16 cellular contexts compared by ENCODE assay signal in genomic region chr1:228987736-228988506, GRCh38.
DNase-seq lines count a peak whose midpoint lies in the region; ATAC-seq and TF ChIP-seq lines count a peak whose summit lies in the region.
"Had no signal": no experiment of that assay in that cellular context is flagged by ENCODE, and none has a peak within 500 bp of the region (broad histone marks: within the 10 kb centered on the region; RNA-seq: fewer than 3 reads in every experiment).

No MANE protein-coding gene starts in this region.

- DNase-seq in GM23338 (ENCODE audit: low spot score) = no peak
- peak; percentile 98 for DNase-seq in NCI-H1694 treated with DMSO at 0.1 percent for 48 hours (lab: John Stamatoyannopoulos, UW)
- peak; percentile 43 for DNase-seq in left lobe of liver (ENCODE audit: low spot score)
- DNase-seq in posterior vena cava (ENCODE audit: low spot score) = peak; percentile 70
- DNase-seq in glutamatergic neuron = no peak
- DNase-seq in hepatocyte (ENCODE audit: low spot score) = no peak
- no peak for DNase-seq in DMS153 treated with DMSO at 0.1 percent for 48 hours (lab: John Stamatoyannopoulos, UW; ENCODE audit: unreplicated experiment)
- DNase-seq in NAMALWA (ENCODE audit: low spot score) = no peak
- DNase-seq: CD4-positive, CD25-positive, alpha-beta regulatory T cell; DMS79; KG1; NCI-H187 treated with DMSO at 0.1 percent for 48 hours; PC-9; SJCRH30 had no signal

- no peaks in the 10 kb centered on the region for H3K36me3 Mint-ChIP-seq in GM23338 (ENCODE audit: low read depth)
- H3K36me3 Mint-ChIP-seq in glutamatergic neuron (ENCODE audit: unreplicated experiment) = peaks cover 9% of the 10 kb centered on the region

- H3K4me2 ChIP-seq in GM23338 (no peak overlapping the region), hepatocyte (no peak overlapping the region)
- H3K4me2 ChIP-seq: PC-9 had no signal

- intact Hi-C loops in posterior vena cava (cut with DNase I) = no loop called here

- no peak overlapping the region for H3K4me3 ChIP-seq in GM23338
- no peak overlapping the region for H3K4me3 ChIP-seq in hepatocyte
- H3K4me3 ChIP-seq: PC-9, SJCRH30 had no signal

- H3K36me3 ChIP-seq in GM23338 (ENCODE audit: insufficient read depth) = no peaks in the 10 kb centered on the region
- no peaks in the 10 kb centered on the region for H3K36me3 ChIP-seq in hepatocyte (replicated peaks; ENCODE audit: insufficient read depth, low read depth)
- H3K36me3 ChIP-seq: SJCRH30 had no signal

- H3K9me3 Mint-ChIP-seq in GM23338 (no peaks in the 10 kb centered on the region), glutamatergic neuron (ENCODE audit: unreplicated experiment) (peaks cover 8% of the 10 kb centered on the region)

- no peaks in the 10 kb centered on the region for H3K27me3 ChIP-seq in GM23338 (ENCODE audit: insufficient read depth)
- H3K27me3 ChIP-seq in hepatocyte = no peaks in the 10 kb centered on the region
- H3K27me3 ChIP-seq: SJCRH30 had no signal

- H3K27ac ChIP-seq in GM23338 (ENCODE audit: low read depth) (no peak overlapping the region), hepatocyte (no peak overlapping the region)
- H3K27ac ChIP-seq: PC-9, SJCRH30 had no signal

- H3F3A ChIP-seq in GM23338 (replicated peaks; ENCODE audit: low read depth) = no peaks in the 10 kb centered on the region

- H4K20me1 ChIP-seq in GM23338 (replicated peaks; ENCODE audit: insufficient read depth) = no peaks in the 10 kb centered on the region
- H4K20me1 ChIP-seq in hepatocyte (ENCODE audit: insufficient read depth, poor library complexity, severe bottlenecking) = no peaks in the 10 kb centered on the region

- no peak overlapping the region for H2AFZ ChIP-seq in GM23338
- no peak overlapping the region for H2AFZ ChIP-seq in hepatocyte
- H2AFZ ChIP-seq: PC-9 had no signal

- H3K9me2 ChIP-seq in GM23338 (ENCODE audit: insufficient read depth) = peaks cover 13% of the 10 kb centered on the region; the same call in 1 of the 2 replicates
- H3K9me2 ChIP-seq in hepatocyte (replicated peaks; ENCODE audit: insufficient read depth) = no peaks in the 10 kb centered on the region

- TF ChIP-seq CTCF in GM23338 (conservative IDR thresholded peaks at IDR 0.05; ENCODE audit: low read depth in 2 of 2) = no peak
- TF ChIP-seq CTCF in glutamatergic neuron (IDR thresholded peaks at IDR 0.05; ENCODE audit: partially characterized antibody, unreplicated experiment) = no peak
- TF ChIP-seq CTCF in hepatocyte (IDR thresholded peaks at IDR 0.05; ENCODE audit: poor library complexity) = no peak

- WGBS in hepatocyte (ENCODE audit: low lambda C conversion rate, missing lambda C conversion rate) = 77% methylated on average over 14 of the region's 14 CpGs

- no peak overlapping the region for H3K4me3 Mint-ChIP-seq in GM23338
- H3K4me3 Mint-ChIP-seq in glutamatergic neuron (ENCODE audit: unreplicated experiment) = no peak overlapping the region
- H3K4me3 Mint-ChIP-seq: CD4-positive, CD25-positive, alpha-beta regulatory T cell had no signal

- no peaks in the 10 kb centered on the region for H3K79me2 ChIP-seq in GM23338 (replicated peaks; ENCODE audit: insufficient read depth)
- H3K79me2 ChIP-seq in hepatocyte = no peaks in the 10 kb centered on the region

- no peak overlapping the region for H3K27ac Mint-ChIP-seq in GM23338
- no peak overlapping the region for H3K27ac Mint-ChIP-seq in glutamatergic neuron (ENCODE audit: unreplicated experiment)
- H3K27ac Mint-ChIP-seq: CD4-positive, CD25-positive, alpha-beta regulatory T cell had no signal

- H3K27me3 Mint-ChIP-seq in GM23338 (ENCODE audit: insufficient read depth, low read depth, poor library complexity) (no peaks in the 10 kb centered on the region), glutamatergic neuron (ENCODE audit: unreplicated experiment) (peaks cover 3% of the 10 kb centered on the region)

- ATAC-seq in GM23338 = peak; percentile 23; the same call in 2 of the 3 replicates
- ATAC-seq in left lobe of liver = no peak
- ATAC-seq: HCT116, HepG2 had no signal

- peaks cover 25% of the 10 kb centered on the region for H3K4me1 Mint-ChIP-seq in GM23338
- H3K4me1 Mint-ChIP-seq in glutamatergic neuron (ENCODE audit: low read depth, unreplicated experiment) = peaks cover 27% of the 10 kb centered on the region
- H3K4me1 Mint-ChIP-seq: CD4-positive, CD25-positive, alpha-beta regulatory T cell had no signal

- peaks cover 9% of the 10 kb centered on the region for H3K4me1 ChIP-seq in GM23338 (ENCODE audit: insufficient read depth)
- no peaks in the 10 kb centered on the region for H3K4me1 ChIP-seq in hepatocyte (ENCODE audit: insufficient read depth)

- H3K9me3 ChIP-seq in hepatocyte (ENCODE audit: low read depth) = no peaks in the 10 kb centered on the region

TF ChIP-seq in GM23338, 12 proteins besides CTCF, POLR2A, EP300 and RAD21:
- no peak for TF ChIP-seq REST (IDR thresholded peaks at IDR 0.05; ENCODE audit: unreplicated experiment)

Comparison
In these comparisons a context has a peak if more than half of its experiments do, and no peak if none do; other contexts are left out.
1. DNase-seq: peak in NCI-H1694 treated with DMSO at 0.1 percent for 48 hours (single experiment), left lobe of liver (single experiment) and posterior vena cava (single experiment); none in GM23338 (single experiment), glutamatergic neuron (single experiment), hepatocyte (single experiment), DMS153 treated with DMSO at 0.1 percent for 48 hours (single experiment) and NAMALWA (single experiment).